10 cellular contexts compared by ENCODE assay signal in the genomic region with DNA sequence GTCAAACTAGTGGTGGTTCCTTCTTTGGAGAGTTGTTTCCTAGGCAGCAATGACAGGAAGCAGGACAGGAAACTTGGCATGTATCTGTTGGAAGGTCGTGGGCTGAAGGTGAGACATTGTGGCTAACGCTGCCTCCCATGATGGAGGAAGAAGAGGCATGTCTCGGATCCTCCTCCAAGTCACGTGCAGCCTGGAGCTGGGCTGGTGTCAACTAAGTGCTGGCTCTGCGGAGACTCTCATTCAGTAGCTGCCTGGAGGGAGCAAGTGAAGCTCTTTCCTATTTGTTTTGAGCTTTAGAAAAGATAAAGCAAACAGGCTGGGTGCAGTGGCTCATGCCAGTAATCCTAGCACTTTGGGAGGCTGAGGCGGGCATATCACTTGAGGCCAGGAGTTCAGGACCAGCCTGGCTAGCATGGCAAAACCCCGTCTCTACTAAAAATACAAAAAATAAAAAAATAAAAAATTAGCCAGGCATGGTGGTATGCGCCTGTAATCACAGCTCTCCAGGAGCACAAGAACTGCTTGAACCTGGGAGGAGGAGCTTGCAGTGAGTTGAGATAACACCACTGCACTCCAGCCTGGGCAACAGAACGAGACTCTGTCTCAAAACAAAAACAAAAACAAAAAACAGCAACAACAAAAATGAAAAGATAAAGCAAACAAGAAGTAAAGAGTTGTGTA. TPM values are rescaled to one million over a fixed set of nuclear protein-coding genes. Genes with fewer than 3 reads are reported as not detected.
DNase-seq lines count a peak whose midpoint lies in the region; ATAC-seq, FAIRE-seq and TF ChIP-seq lines count a peak whose summit lies in the region.
"Had no signal": no experiment of that assay in that cellular context is flagged by ENCODE, and none has a peak within 500 bp of the region (broad histone marks: within the 10 kb centered on the region; RNA-seq: fewer than 3 reads in every experiment).

No MANE protein-coding gene starts in this region.

- CTCF ChIA-PET in K562 (lab: Yijun Ruan, JAX; ENCODE audit: low intra/inter-chr PET ratio), result no interaction called here
- CTCF ChIA-PET in HepG2 (lab: Yijun Ruan, JAX; ENCODE audit: low intra/inter-chr PET ratio, low total read pairs), result no interaction called here

- H3K4me3 ChIP-seq in K562, result no peak overlapping the region
- H3K4me3 ChIP-seq in HepG2 (replicated peaks in 1 of 3; ENCODE audit: insufficient read depth in 1 of 3, low read depth in 2 of 3, low read length in 3 of 3), result no peak overlapping the region
- no peak overlapping the region for H3K4me3 ChIP-seq in testis

- TF ChIP-seq POLR2A in K562 (conservative IDR thresholded peaks at IDR 0.05) (no peak), HepG2 (IDR thresholded peaks at IDR 0.05; ENCODE audit: insufficient read depth in 1 of 2, low read depth in 2 of 2, low read length in 2 of 2) (no peak), testis (IDR thresholded peaks at IDR 0.05) (no peak)

- WGBS in K562 (ENCODE audit: insufficient coverage, low coverage, missing lambda C conversion rate), result 6% methylated on average over 9 of the region's 9 CpGs
- 4% methylated on average over 8 of the region's 9 CpGs for WGBS in HepG2 (ENCODE audit: low lambda C conversion rate)
- 29 to 31% methylated on average over 9 of the region's 9 CpGs for WGBS in testis, 2 donors

- FAIRE-seq in K562 (lab: Jason Lieb, UNC) (no peak), HepG2 (lab: Jason Lieb, UNC) (peak; percentile 12)

- in situ Hi-C loops in K562 (cut with MboI), result loop anchor here (10.0 kb wide), 1 partner anchor 1939 kb away; no protein-coding TSS in a partner anchor
- in situ Hi-C loops in HepG2 (cut with HindIII; ENCODE audit: extremely low pct_ligation_motif_present, low pct_unique_long_range_greater_than_20kb), result no loop called here

- H3K9ac ChIP-seq in K562 (ENCODE audit: insufficient read depth in 1 of 2, low read depth in 2 of 2, low read length in 2 of 2) (no peak overlapping the region), HepG2 (ENCODE audit: insufficient read depth, low read depth, low read length) (no peak overlapping the region)

- BruUV-seq in K562 (replicated peaks; lab: Mats Ljungman, UMichigan) (no TSS peak), HepG2 (replicated peaks; lab: Mats Ljungman, UMichigan) (no TSS peak)

- H4K20me1 ChIP-seq in K562 (replicated peaks; ENCODE audit: control insufficient read depth, insufficient read depth, low read length) (no peaks in the 10 kb centered on the region), HepG2 (ENCODE audit: insufficient read depth, low read length) (no peaks in the 10 kb centered on the region)

- no peak for TF ChIP-seq CTCF in K562 (IDR thresholded peaks at IDR 0.05 in 2 of 3, conservative IDR thresholded peaks at IDR 0.05 in 1 of 3; ENCODE audit: insufficient read depth in 2 of 3, low read depth in 1 of 3, low read length in 3 of 3)
- TF ChIP-seq CTCF in HepG2 (CRISPR knock-in tag; IDR thresholded peaks at IDR 0.05), result no peak
- no peak for TF ChIP-seq CTCF in testis (IDR thresholded peaks at IDR 0.05)
- TF ChIP-seq CTCF in GM10266 (IDR thresholded peaks at IDR 0.05; ENCODE audit: control insufficient read depth, insufficient read depth, low read depth, missing control alignments), result no peak

- H3K9me1 ChIP-seq in K562 (ENCODE audit: control insufficient read depth, insufficient read depth, low read length), result no peaks in the 10 kb centered on the region

- H2AFZ ChIP-seq in K562 (ENCODE audit: low read depth, low read length), result no peak overlapping the region
- peak overlapping the region; percentile 44 for H2AFZ ChIP-seq in HepG2 (ENCODE audit: low read length)

- no peaks in the 10 kb centered on the region for H3K9me3 ChIP-seq in K562 (replicated peaks; ENCODE audit: control insufficient read depth, insufficient read depth, low read depth, low read length)
- 0 out of 2 replicates have a peak, but pooled peaks cover 3% of the 10 kb centered on the region for H3K9me3 ChIP-seq in HepG2 (ENCODE audit: low read length)
- H3K9me3 ChIP-seq in testis, result no peaks in the 10 kb centered on the region

- H3K27ac ChIP-seq in K562 (ENCODE audit: extremely low read depth, low read depth, low read length), result no peak overlapping the region
- H3K27ac ChIP-seq in HepG2 (ENCODE audit: extremely low read length, insufficient read depth, low read length), result no peak overlapping the region
- H3K27ac ChIP-seq in testis, result no peak overlapping the region

- POLR2A ChIA-PET in K562 (lab: Yijun Ruan, JAX), result interaction anchor here (0.7 to 1.5 kb wide), 5 partner anchors 10 to 139 kb away, joined by 3 to 6 read pairs (median 3); no protein-coding TSS in a partner anchor
- POLR2A ChIA-PET in HepG2 (lab: Yijun Ruan, JAX), result interaction anchor here (1.2 to 1.3 kb wide), 2 partner anchors 29 to 55 kb away, joined by 3 to 4 read pairs; no protein-coding TSS in a partner anchor

- intact Hi-C loops in K562 (cut with micrococcal nuclease), result no loop called here
- intact Hi-C loops in HepG2 (cut with micrococcal nuclease; ENCODE audit: unreplicated experiment), result no loop called here
- intact Hi-C loops in testis (cut with DNase I; ENCODE audit: low total_unique reads), result no loop called here

- peaks cover 3 to 6% of the 10 kb centered on the region in 2 experiments; a peak in 3 of 5 replicates for H3K4me1 ChIP-seq in K562 (replicated peaks in 1 of 2; ENCODE audit: control insufficient read depth in 2 of 2, insufficient read depth in 2 of 2, low read length in 2 of 2)
- peaks cover 39% of the 10 kb centered on the region for H3K4me1 ChIP-seq in HepG2 (ENCODE audit: insufficient read depth, low read length)
- H3K4me1 ChIP-seq in testis, result peaks cover 19% of the 10 kb centered on the region

- TF ChIP-seq RAD21 in K562 (CRISPR knock-in tag; conservative IDR thresholded peaks at IDR 0.05 in 1 of 2, IDR thresholded peaks at IDR 0.05 in 1 of 2) (no peak), HepG2 (CRISPR knock-in tag; IDR thresholded peaks at IDR 0.05) (no peak)

- H3K4me2 ChIP-seq in K562 (ENCODE audit: insufficient read depth, low read length) (no peak overlapping the region), HepG2 (ENCODE audit: low read depth, low read length) (peak overlapping the region; percentile 62)

- H3K27me3 ChIP-seq in K562 (ENCODE audit: control insufficient read depth in 2 of 2, insufficient read depth in 2 of 2, low read length in 2 of 2) (no peaks in the 10 kb centered on the region; a peak in 1 of 5 replicates), HepG2 (ENCODE audit: control insufficient read depth in 1 of 2, insufficient read depth in 2 of 2, low read length in 2 of 2) (no peaks in the 10 kb centered on the region; a peak in 1 of 5 replicates), testis (no peaks in the 10 kb centered on the region)

- DNase-seq in NCI-H510A treated with DMSO at 0.1 percent for 48 hours (lab: John Stamatoyannopoulos, UW) (peak; percentile 58), NCI-H510A (lab: John Stamatoyannopoulos, UW) (no peak), K562 (ENCODE audit: extremely low read depth in 1 of 4, low spot score in 3 of 4) (no peak), HepG2 (ENCODE audit: low spot score) (no peak), testis (peak; percentile 64), GM10266 (ENCODE audit: extremely low spot score) (no peak), AG20443 (ENCODE audit: low spot score) (no peak)
- DNase-seq: activated CD4-positive, alpha-beta T cell treated with anti-CD3 and anti-CD28 coated beads for 4 hours; activated naive CD4-positive, alpha-beta T cell treated with anti-CD3 and anti-CD28 coated beads, Interleukin-2, amount 10 ng/mL, durations not matched to agents 7 days and 5 days had no signal

- H3K36me3 ChIP-seq in K562 (ENCODE audit: control insufficient read depth, insufficient read depth, low read length) (no peaks in the 10 kb centered on the region), HepG2 (replicated peaks in 1 of 2; ENCODE audit: control insufficient read depth in 1 of 2, insufficient read depth in 2 of 2, low read length in 2 of 2) (no peaks in the 10 kb centered on the region), testis (ENCODE audit: low read depth, missing control alignments) (no peaks in the 10 kb centered on the region)

- no peak for TF ChIP-seq EP300 in K562 (IDR thresholded peaks at IDR 0.05; ENCODE audit: low read length)
- no peak for TF ChIP-seq EP300 in HepG2 (IDR thresholded peaks at IDR 0.05; ENCODE audit: low read depth in 2 of 2, low read length in 2 of 2)
- no peak for TF ChIP-seq EP300 in HepG2 (CRISPR knock-in tag; IDR thresholded peaks at IDR 0.05; ENCODE audit: borderline replicate concordance)

- ATAC-seq in K562, result peak; percentile 51
- ATAC-seq in HepG2, result peak; percentile 58
- no peak for ATAC-seq in GM18909 (IDR thresholded peaks at IDR 0.05; ENCODE audit: poor library complexity, unreplicated experiment)

- H3K79me2 ChIP-seq in K562 (ENCODE audit: control insufficient read depth, insufficient read depth, low read length) (no peaks in the 10 kb centered on the region), HepG2 (ENCODE audit: insufficient read depth, low read length) (no peaks in the 10 kb centered on the region)

RNA-seq across cellular contexts. Expression of a gene that starts 28.2 kb away (rescaled TPM):
- total RNA-seq in K562 (2011; cell fraction: chromatin; rRNA removed; ENCODE audit: low replicate concordance), result 9.7 and 20.7 TPM in 2 replicates
- 18.0 and 20.5 TPM in 2 replicates for total RNA-seq in K562 (2011; cell fraction: nucleolus; rRNA removed)
- total RNA-seq in K562 (2011; cell fraction: nucleoplasm; rRNA removed), result 18.2 and 19.3 TPM in 2 replicates
- 14.3 and 19.8 TPM in 2 replicates for total RNA-seq in K562 (2014; rRNA removed)
- total RNA-seq in K562 (2014; rRNA removed; fragmentation: Illumina TruSeq; extraction: Trizol), result 21.4 and 21.6 TPM in 2 replicates
- 18.8 and 19.2 TPM in 2 replicates for total RNA-seq in K562 (2015; rRNA removed; fragmentation: Illumina TruSeq; extraction: Trizol)
- total RNA-seq in K562 (2021), result 42.1 and 46.6 TPM in 2 replicates
- 33.6 and 34.8 TPM in 2 replicates for polyA plus RNA-seq in K562 (2011; rRNA removed)
- 27.0 and 27.2 TPM in 2 replicates for polyA plus RNA-seq in K562 (2011; cell fraction: cytosol; rRNA removed)
- polyA plus RNA-seq in K562 (2011; cell fraction: nucleus; rRNA removed), result 22.8 and 24.3 TPM in 2 replicates
- 25.2 and 34.8 TPM in 2 replicates for polyA plus RNA-seq in K562 (2012)
- polyA plus RNA-seq in K562 (2014; fragmentation: Illumina TruSeq; extraction: Trizol), result 46.6 and 49.8 TPM in 2 replicates
- 10 to 100 TPM; 51.3 to 53.3 TPM for polyA plus RNA-seq in K562 (2014; fragmentation: Nextera tagmentation; extraction: Ambion mirVana)
- 35.3 and 52.2 TPM in 2 replicates for polyA plus RNA-seq in K562 (2014; rRNA removed)
- polyA minus RNA-seq in K562 (2011; rRNA and poly(A)+ RNA removed), result 13.7 and 16.1 TPM in 2 replicates
- polyA minus RNA-seq in K562 (2011; cell fraction: cytosol; rRNA and poly(A)+ RNA removed), result 7.3 and 9.1 TPM in 2 replicates
- polyA minus RNA-seq in K562 (2011; cell fraction: nucleus; rRNA and poly(A)+ RNA removed), result 10.4 and 14.7 TPM in 2 replicates
- total RNA-seq in HepG2 (2016; rRNA removed; fragmentation: Illumina TruSeq; extraction: Trizol), result 8.2 and 10.8 TPM in 2 replicates
- total RNA-seq in HepG2 (2016; cell fraction: cytosol; rRNA removed; fragmentation: Illumina TruSeq; extraction: Trizol; ENCODE audit: low read depth), result 5.2 and 7.5 TPM in 2 replicates
- total RNA-seq in HepG2 (2016; cell fraction: insoluble cytoplasmic fraction; rRNA removed; fragmentation: Illumina TruSeq; extraction: Trizol), result 6.6 and 9.8 TPM in 2 replicates
- total RNA-seq in HepG2 (2016; cell fraction: membrane; rRNA removed; fragmentation: Illumina TruSeq; extraction: Trizol), result 4.8 and 6.6 TPM in 2 replicates
- 11.1 and 13.4 TPM in 2 replicates for total RNA-seq in HepG2 (2016; cell fraction: nucleus; rRNA removed; fragmentation: Illumina TruSeq; extraction: Trizol)
- polyA plus RNA-seq in HepG2 (2011; rRNA removed), result 15.4 and 20.5 TPM in 2 replicates
- 17.9 and 18.5 TPM in 2 replicates for polyA plus RNA-seq in HepG2 (2011; cell fraction: cytosol; rRNA removed)
- 14.5 and 18.5 TPM in 2 replicates for polyA plus RNA-seq in HepG2 (2011; cell fraction: nucleus; rRNA removed)
- polyA plus RNA-seq in HepG2 (2012), result 17.4 and 24.1 TPM in 2 replicates
- polyA plus RNA-seq in HepG2 (2016; cell fraction: cytosol; fragmentation: Illumina TruSeq; extraction: Trizol; ENCODE audit: low read depth), result 8.6 and 12.5 TPM in 2 replicates
- 40.1 and 41.8 TPM in 2 replicates for polyA plus RNA-seq in HepG2 (2016; cell fraction: insoluble cytoplasmic fraction; fragmentation: Illumina TruSeq; extraction: Trizol; ENCODE audit: low read depth)
- polyA plus RNA-seq in HepG2 (2016; cell fraction: membrane; fragmentation: Illumina TruSeq; extraction: Trizol; ENCODE audit: low read depth), result 13.6 and 13.7 TPM in 2 replicates
- polyA plus RNA-seq in HepG2 (2016; cell fraction: nucleus; fragmentation: Illumina TruSeq; extraction: Trizol; ENCODE audit: insufficient read depth, low read depth), result 27.3 and 33.7 TPM in 2 replicates
- polyA minus RNA-seq in HepG2 (2011; rRNA and poly(A)+ RNA removed; ENCODE audit: low replicate concordance), result 9.7 and 18.8 TPM in 2 replicates
- 6.5 TPM in 2 replicates for polyA minus RNA-seq in HepG2 (2011; cell fraction: cytosol; rRNA and poly(A)+ RNA removed)
- 19.0 and 30.3 TPM in 2 replicates for polyA minus RNA-seq in HepG2 (2011; cell fraction: nucleus; rRNA and poly(A)+ RNA removed)
- 10 to 100 TPM; 52.2 to 77.5 TPM for total RNA-seq in testis
- polyA plus RNA-seq in testis (ENCODE audit: insufficient read depth, low read depth, low replicate concordance), result 155 TPM

RNA-seq across cellular contexts. Expression of a gene that starts 55.6 kb away (rescaled TPM):
- total RNA-seq in K562 (2011; cell fraction: chromatin; rRNA removed; ENCODE audit: low replicate concordance), result 11.9 and 27.4 TPM in 2 replicates
- total RNA-seq in K562 (2011; cell fraction: nucleolus; rRNA removed), result 9.7 and 13.2 TPM in 2 replicates
- 30.3 and 39.2 TPM in 2 replicates for total RNA-seq in K562 (2011; cell fraction: nucleoplasm; rRNA removed)
- 23.4 and 26.3 TPM in 2 replicates for total RNA-seq in K562 (2014; rRNA removed)
- total RNA-seq in K562 (2014; rRNA removed; fragmentation: Illumina TruSeq; extraction: Trizol), result 54.1 and 64.5 TPM in 2 replicates
- 44.8 and 48.8 TPM in 2 replicates for total RNA-seq in K562 (2015; rRNA removed; fragmentation: Illumina TruSeq; extraction: Trizol)
- total RNA-seq in K562 (2021), result 49.6 and 53.0 TPM in 2 replicates
- polyA plus RNA-seq in K562 (2011; rRNA removed), result 36.6 and 42.8 TPM in 2 replicates
- polyA plus RNA-seq in K562 (2011; cell fraction: cytosol; rRNA removed), result 5.4 and 19.0 TPM in 2 replicates
- polyA plus RNA-seq in K562 (2011; cell fraction: nucleus; rRNA removed), result 3.5 and 10.8 TPM in 2 replicates
- 24.7 and 29.4 TPM in 2 replicates for polyA plus RNA-seq in K562 (2012)
- polyA plus RNA-seq in K562 (2014; fragmentation: Illumina TruSeq; extraction: Trizol), result 35.4 and 40.2 TPM in 2 replicates
- 10 to 100 TPM; 14.4 to 16.0 TPM for polyA plus RNA-seq in K562 (2014; fragmentation: Nextera tagmentation; extraction: Ambion mirVana)
- 20.5 and 22.4 TPM in 2 replicates for polyA plus RNA-seq in K562 (2014; rRNA removed)
- polyA minus RNA-seq in K562 (2011; rRNA and poly(A)+ RNA removed), result 67.7 and 99.4 TPM in 2 replicates
- 22.2 and 26.7 TPM in 2 replicates for polyA minus RNA-seq in K562 (2011; cell fraction: cytosol; rRNA and poly(A)+ RNA removed)
- 9.6 and 21.9 TPM in 2 replicates for polyA minus RNA-seq in K562 (2011; cell fraction: nucleus; rRNA and poly(A)+ RNA removed)
- total RNA-seq in HepG2 (2016; rRNA removed; fragmentation: Illumina TruSeq; extraction: Trizol), result 100 and 101 TPM in 2 replicates
- total RNA-seq in HepG2 (2016; cell fraction: cytosol; rRNA removed; fragmentation: Illumina TruSeq; extraction: Trizol; ENCODE audit: low read depth), result 24.4 and 25.0 TPM in 2 replicates
- total RNA-seq in HepG2 (2016; cell fraction: insoluble cytoplasmic fraction; rRNA removed; fragmentation: Illumina TruSeq; extraction: Trizol), result 97.8 and 106 TPM in 2 replicates
- 103 and 117 TPM in 2 replicates for total RNA-seq in HepG2 (2016; cell fraction: membrane; rRNA removed; fragmentation: Illumina TruSeq; extraction: Trizol)
- 57.3 and 63.3 TPM in 2 replicates for total RNA-seq in HepG2 (2016; cell fraction: nucleus; rRNA removed; fragmentation: Illumina TruSeq; extraction: Trizol)
- polyA plus RNA-seq in HepG2 (2011; rRNA removed), result 29.5 and 41.1 TPM in 2 replicates
- polyA plus RNA-seq in HepG2 (2011; cell fraction: cytosol; rRNA removed), result 16.2 and 27.6 TPM in 2 replicates
- polyA plus RNA-seq in HepG2 (2011; cell fraction: nucleus; rRNA removed), result 5.3 and 6.6 TPM in 2 replicates
- 30.9 and 42.2 TPM in 2 replicates for polyA plus RNA-seq in HepG2 (2012)
- 23.9 and 26.1 TPM in 2 replicates for polyA plus RNA-seq in HepG2 (2016; cell fraction: cytosol; fragmentation: Illumina TruSeq; extraction: Trizol; ENCODE audit: low read depth)
- polyA plus RNA-seq in HepG2 (2016; cell fraction: insoluble cytoplasmic fraction; fragmentation: Illumina TruSeq; extraction: Trizol; ENCODE audit: low read depth), result 75.7 and 83.7 TPM in 2 replicates
- 57.2 and 64.0 TPM in 2 replicates for polyA plus RNA-seq in HepG2 (2016; cell fraction: membrane; fragmentation: Illumina TruSeq; extraction: Trizol; ENCODE audit: low read depth)
- 52.0 and 52.9 TPM in 2 replicates for polyA plus RNA-seq in HepG2 (2016; cell fraction: nucleus; fragmentation: Illumina TruSeq; extraction: Trizol; ENCODE audit: insufficient read depth, low read depth)
- 26.4 and 26.8 TPM in 2 replicates for polyA minus RNA-seq in HepG2 (2011; rRNA and poly(A)+ RNA removed; ENCODE audit: low replicate concordance)
- polyA minus RNA-seq in HepG2 (2011; cell fraction: cytosol; rRNA and poly(A)+ RNA removed), result 38.5 and 40.9 TPM in 2 replicates
- polyA minus RNA-seq in HepG2 (2011; cell fraction: nucleus; rRNA and poly(A)+ RNA removed), result 29.9 and 36.9 TPM in 2 replicates
- 10 to 100 TPM; 55.7 to 67.0 TPM for total RNA-seq in testis
- polyA plus RNA-seq in testis (ENCODE audit: insufficient read depth, low read depth, low replicate concordance), result 27.3 TPM

Comparison
In these comparisons a context has a peak if more than half of its experiments do, and no peak if none do; other contexts are left out.
1. DNase-seq: peak in NCI-H510A treated with DMSO at 0.1 percent for 48 hours (single experiment) and testis (single experiment); none in NCI-H510A (single experiment), K562 (0 of 4), HepG2 (single experiment), GM10266 (single experiment) and AG20443 (single experiment).